In genomic region chr1:53583021-53583902, GRCh38 we compare ENCODE assay signal across 20 cellular contexts.
DNase-seq lines count a peak whose midpoint lies in the region; ATAC-seq, FAIRE-seq and TF ChIP-seq lines count a peak whose summit lies in the region.
"Had no signal": no experiment of that assay in that cellular context is flagged by ENCODE, and none has a peak within 500 bp of the region (broad histone marks: within the 10 kb centered on the region; RNA-seq: fewer than 3 reads in every experiment).

No MANE protein-coding gene starts in this region.

- H3K4me1 Mint-ChIP-seq in endodermal cell (peaks cover 5% of the 10 kb centered on the region), mesothelial cell of epicardium (peaks cover 44% of the 10 kb centered on the region)

- H3K9me3 Mint-ChIP-seq in endodermal cell (no peaks in the 10 kb centered on the region), mesothelial cell of epicardium (peaks cover 3% of the 10 kb centered on the region)

- H3K36me3 ChIP-seq in endodermal cell (ENCODE audit: control insufficient read depth, insufficient read depth, low read length), result no peaks in the 10 kb centered on the region
- H3K36me3 ChIP-seq: ascending aorta, BLaER1, colonic mucosa, thyroid gland had no signal

- peak; percentile 94 for DNase-seq in AG10803 (ENCODE audit: low read depth)
- DNase-seq in GM04504 (ENCODE audit: low read depth), result peak; percentile 90
- peak; percentile 39 for DNase-seq in endodermal cell
- peak in 1 of 2 experiments; percentile 30 for DNase-seq in mesothelial cell of epicardium (ENCODE audit: low spot score in 2 of 2, unreplicated experiment in 2 of 2)
- DNase-seq in urothelium cell line (ENCODE audit: low spot score), result no peak
- DNase-seq in GDM1 (lab: John Stamatoyannopoulos, UW), result no peak
- DNase-seq: activated CD4-positive, alpha-beta T cell treated with anti-CD3 and anti-CD28 coated beads, Interleukin-2, amount 50 U/mL, for 48 hours; colonic mucosa; DMS153; hippocampal formation; left colon; NCI-H2029; NCI-H526 treated with DMSO at 0.1 percent for 48 hours; PC-3; thyroid gland had no signal

- no peaks in the 10 kb centered on the region for H3K9me3 ChIP-seq in endodermal cell (ENCODE audit: control insufficient read depth, low read length)
- H3K9me3 ChIP-seq: ascending aorta, BLaER1, colonic mucosa, thyroid gland had no signal

- H3K27ac Mint-ChIP-seq in endodermal cell (no peak overlapping the region), mesothelial cell of epicardium (peak overlapping the region; percentile 48)

- no peak for FAIRE-seq in urothelium cell line (lab: Jason Lieb, UNC)
- FAIRE-seq: TTC549 had no signal

- H3K36me3 Mint-ChIP-seq in endodermal cell (ENCODE audit: low read depth) (no peaks in the 10 kb centered on the region), mesothelial cell of epicardium (no peaks in the 10 kb centered on the region)

- H3K27me3 Mint-ChIP-seq in endodermal cell (ENCODE audit: insufficient read depth) (peaks cover 4% of the 10 kb centered on the region), mesothelial cell of epicardium (ENCODE audit: low read depth) (peaks cover 15% of the 10 kb centered on the region)

- H3K27me3 ChIP-seq in endodermal cell (ENCODE audit: control insufficient read depth, insufficient read depth, low read length, poor library complexity, severe bottlenecking), result no peaks in the 10 kb centered on the region
- H3K27me3 ChIP-seq: ascending aorta, BLaER1, colonic mucosa, thyroid gland had no signal

- H3K27ac ChIP-seq in endodermal cell (ENCODE audit: low read depth, low read length), result no peak overlapping the region
- H3K27ac ChIP-seq: ascending aorta, BLaER1, colonic mucosa, thyroid gland had no signal

- TF ChIP-seq CTCF in AG10803 (conservative IDR thresholded peaks at IDR 0.05; ENCODE audit: low read length), result no peak
- no peak for TF ChIP-seq CTCF in endodermal cell (conservative IDR thresholded peaks at IDR 0.05)
- TF ChIP-seq CTCF in mesothelial cell of epicardium (IDR thresholded peaks at IDR 0.05; ENCODE audit: unreplicated experiment), result no peak

- WGBS in endodermal cell (ENCODE audit: insufficient coverage in 1 of 2, insufficient read length in 1 of 2), 2 experiments, result 93 to 94% methylated on average over 9 to 13 of the region's 13 CpGs

- H3K9ac ChIP-seq in endodermal cell (ENCODE audit: extremely low read depth, low read length, poor library complexity, severe bottlenecking), result no peak overlapping the region
- H3K9ac ChIP-seq: BLaER1 had no signal

- no peak overlapping the region for H3K4me3 Mint-ChIP-seq in endodermal cell
- H3K4me3 Mint-ChIP-seq in mesothelial cell of epicardium, result no peak overlapping the region

- H3K4me3 ChIP-seq in AG10803 (ENCODE audit: low read length) (no peak overlapping the region), endodermal cell (ENCODE audit: low read length) (no peak overlapping the region)
- H3K4me3 ChIP-seq: ascending aorta, BLaER1, colonic mucosa, thyroid gland had no signal

- H3K4me1 ChIP-seq in endodermal cell (ENCODE audit: control insufficient read depth, insufficient read depth, low read length), result peaks cover 2% of the 10 kb centered on the region
- H3K4me1 ChIP-seq: ascending aorta, colonic mucosa, thyroid gland had no signal

- no peak for ATAC-seq in HG03280 (IDR thresholded peaks at IDR 0.05; ENCODE audit: unreplicated experiment)
- ATAC-seq in HG03565 (IDR thresholded peaks at IDR 0.05; ENCODE audit: unreplicated experiment), result no peak
- ATAC-seq: left colon, PC-3 had no signal

Comparison
In these comparisons a context has a peak if more than half of its experiments do, and no peak if none do; other contexts are left out.
1. DNase-seq: peak in AG10803 (single experiment), GM04504 (single experiment) and endodermal cell (single experiment); none in urothelium cell line (single experiment) and GDM1 (single experiment).